Comparison of ENCODE assay signal across 18 cellular contexts in genomic region chr6:154765273-154765672, GRCh38. TPM values are rescaled to one million over a fixed set of nuclear protein-coding genes. Genes with fewer than 3 reads are reported as not detected.
DNase-seq lines count a peak whose midpoint lies in the region; ATAC-seq, FAIRE-seq and TF ChIP-seq lines count a peak whose summit lies in the region.
"Had no signal": no experiment of that assay in that cellular context is flagged by ENCODE, and none has a peak within 500 bp of the region (broad histone marks: within the 10 kb centered on the region; RNA-seq: fewer than 3 reads in every experiment).

No MANE protein-coding gene starts in this region.

- H3K27ac Mint-ChIP-seq in activated T-cell treated with anti-CD3 and anti-CD28 coated beads, Interleukin-2, amount 50 U/mL, for 72 hours: peak overlapping the region; percentile 73
- H3K27ac Mint-ChIP-seq in central memory CD8-positive, alpha-beta T cell (ENCODE audit: low read depth): peak overlapping the region; percentile 53
- H3K27ac Mint-ChIP-seq in Caco-2 (ENCODE audit: unreplicated experiment): no peak overlapping the region

- H3K9me3 ChIP-seq in psoas muscle: no peaks in the 10 kb centered on the region
- H3K9me3 ChIP-seq in Caco-2: no peaks in the 10 kb centered on the region

- H3K27me3 ChIP-seq in psoas muscle (ENCODE audit: insufficient read depth in 3 of 3, low read length in 2 of 3) (no peaks in the 10 kb centered on the region), Caco-2 (replicated peaks; ENCODE audit: control insufficient read depth, insufficient read depth, low read length) (no peaks in the 10 kb centered on the region)

- no peaks in the 10 kb centered on the region for H3K9me3 Mint-ChIP-seq in activated T-cell treated with anti-CD3 and anti-CD28 coated beads, Interleukin-2, amount 50 U/mL, for 72 hours
- H3K9me3 Mint-ChIP-seq in central memory CD8-positive, alpha-beta T cell: no peaks in the 10 kb centered on the region
- H3K9me3 Mint-ChIP-seq in Caco-2 (ENCODE audit: unreplicated experiment): no peaks in the 10 kb centered on the region
- H3K9me3 Mint-ChIP-seq: CD14-positive monocyte had no signal

- no TSS peak for BruUV-seq in Caco-2 (replicated peaks; lab: Mats Ljungman, UMichigan)

- TF ChIP-seq CTCF in psoas muscle (IDR thresholded peaks at IDR 0.05) (no peak), Caco-2 (IDR thresholded peaks at IDR 0.05; ENCODE audit: insufficient read depth in 1 of 2, low read depth in 1 of 2, low read length in 1 of 2, severe bottlenecking in 1 of 2, unreplicated experiment in 1 of 2) (no peak)

- DNase-seq in activated T-cell treated with anti-CD3 and anti-CD28 coated beads, Interleukin-2, amount 50 U/mL, for 72 hours: no peak
- no peak for DNase-seq in activated T-cell treated with anti-CD3 and anti-CD28 coated beads, Interleukin-2, amount 50 U/mL, for 1 hour
- DNase-seq in central memory CD8-positive, alpha-beta T cell (ENCODE audit: low spot score in 2 of 2): no peak
- DNase-seq in psoas muscle: no peak
- no peak for DNase-seq in Caco-2
- DNase-seq in HCEC 1CT: no peak
- DNase-seq: 8988T, EL, NCI-H1105, NCI-H2081 treated with DMSO at 0.1 percent for 48 hours, NCI-H446 treated with DMSO at 0.1 percent for 48 hours, NCI-H748 treated with DMSO at 0.1 percent for 48 hours, OCI-M1, SHP77 had no signal

- H3K4me1 Mint-ChIP-seq in activated T-cell treated with anti-CD3 and anti-CD28 coated beads, Interleukin-2, amount 50 U/mL, for 72 hours (ENCODE audit: low read depth): peaks cover 67% of the 10 kb centered on the region
- H3K4me1 Mint-ChIP-seq in central memory CD8-positive, alpha-beta T cell: peaks cover 79% of the 10 kb centered on the region
- peaks cover 18% of the 10 kb centered on the region for H3K4me1 Mint-ChIP-seq in Caco-2 (ENCODE audit: low read depth, unreplicated experiment)

- no peak overlapping the region for H3K4me3 Mint-ChIP-seq in activated T-cell treated with anti-CD3 and anti-CD28 coated beads, Interleukin-2, amount 50 U/mL, for 72 hours
- H3K4me3 Mint-ChIP-seq in central memory CD8-positive, alpha-beta T cell: no peak overlapping the region
- no peak overlapping the region for H3K4me3 Mint-ChIP-seq in Caco-2 (ENCODE audit: unreplicated experiment)
- H3K4me3 Mint-ChIP-seq: CD14-positive monocyte had no signal

- H3K4me3 ChIP-seq in psoas muscle (no peak overlapping the region), Caco-2 (ENCODE audit: low read depth, low read length) (no peak overlapping the region)

- H3K27ac ChIP-seq in psoas muscle: peak overlapping the region; percentile 78

- ATAC-seq in activated T-cell treated with anti-CD3 and anti-CD28 coated beads, Interleukin-2, amount 50 U/mL, for 72 hours (replicated peaks in 1 of 2): no peak
- ATAC-seq in central memory CD8-positive, alpha-beta T cell (replicated peaks; ENCODE audit: extremely low read depth, poor library complexity, severe bottlenecking): no peak
- ATAC-seq in psoas muscle: no peak
- no peak for ATAC-seq in GM18519 (IDR thresholded peaks at IDR 0.05; ENCODE audit: low FRiP score, unreplicated experiment)

- peak; percentile 60 for FAIRE-seq in G401.6 (lab: Jason Lieb, UNC)
- FAIRE-seq: H54 had no signal

- H3K4me1 ChIP-seq in psoas muscle (peaks cover 59% of the 10 kb centered on the region), Caco-2 (no peaks in the 10 kb centered on the region)

- intact Hi-C loops in psoas muscle (cut with DNase I): loop anchor here in 1 of 2 donors (5.0 kb wide), 1 partner anchor 33 kb away; the partner anchor contains the start of gene SCAF8
- intact Hi-C loops in Caco-2 (cut with micrococcal nuclease; ENCODE audit: unreplicated experiment): no loop called here

- no peaks in the 10 kb centered on the region for H3K27me3 Mint-ChIP-seq in activated T-cell treated with anti-CD3 and anti-CD28 coated beads, Interleukin-2, amount 50 U/mL, for 72 hours (ENCODE audit: low read depth)
- H3K27me3 Mint-ChIP-seq in central memory CD8-positive, alpha-beta T cell: no peaks in the 10 kb centered on the region
- H3K27me3 Mint-ChIP-seq in Caco-2 (ENCODE audit: insufficient read depth, unreplicated experiment): no peaks in the 10 kb centered on the region

- H3K36me3 Mint-ChIP-seq in activated T-cell treated with anti-CD3 and anti-CD28 coated beads, Interleukin-2, amount 50 U/mL, for 72 hours (ENCODE audit: insufficient read depth in 2 of 2): peaks cover 0 to 4% of the 10 kb centered on the region in 2 donors
- peaks cover 10% of the 10 kb centered on the region for H3K36me3 Mint-ChIP-seq in central memory CD8-positive, alpha-beta T cell (ENCODE audit: insufficient read depth)
- H3K36me3 Mint-ChIP-seq in Caco-2 (ENCODE audit: insufficient read depth, unreplicated experiment): peaks cover 19% of the 10 kb centered on the region

- H3K36me3 ChIP-seq in psoas muscle (ENCODE audit: insufficient read depth in 1 of 2, low read depth in 1 of 2): no peaks in the 10 kb centered on the region
- no peaks in the 10 kb centered on the region for H3K36me3 ChIP-seq in Caco-2 (ENCODE audit: control insufficient read depth, insufficient read depth, low read length)

- 12 to 42% (median 15%) methylated on average over 1 of the region's 1 CpG for WGBS in psoas muscle, 3 donors

- POLR2A ChIA-PET in Caco-2 (lab: Charles Lee): no interaction called here

- CTCF ChIA-PET in Caco-2 (lab: Charles Lee): no interaction called here

RNA-seq across cellular contexts. Expression of gene SCAF8, which starts 32.1 kb away (rescaled TPM):
- total RNA-seq in activated T-cell treated with anti-CD3 and anti-CD28 coated beads, Interleukin-2, amount 50 U/mL, for 72 hours: 10 to 100 TPM; 40.2 to 45.0 TPM
- 10 to 100 TPM; 40.1 to 49.0 (median 46.2) TPM for total RNA-seq in psoas muscle
- 10 to 100 TPM in 2 of 3 donors, 1 to 10 TPM in 1; 9.5 to 16.9 (median 10.5) TPM for polyA plus RNA-seq in psoas muscle
- total RNA-seq in Caco-2 (2022): 45.2 and 45.9 TPM in 2 replicates
